In the genomic region with DNA sequence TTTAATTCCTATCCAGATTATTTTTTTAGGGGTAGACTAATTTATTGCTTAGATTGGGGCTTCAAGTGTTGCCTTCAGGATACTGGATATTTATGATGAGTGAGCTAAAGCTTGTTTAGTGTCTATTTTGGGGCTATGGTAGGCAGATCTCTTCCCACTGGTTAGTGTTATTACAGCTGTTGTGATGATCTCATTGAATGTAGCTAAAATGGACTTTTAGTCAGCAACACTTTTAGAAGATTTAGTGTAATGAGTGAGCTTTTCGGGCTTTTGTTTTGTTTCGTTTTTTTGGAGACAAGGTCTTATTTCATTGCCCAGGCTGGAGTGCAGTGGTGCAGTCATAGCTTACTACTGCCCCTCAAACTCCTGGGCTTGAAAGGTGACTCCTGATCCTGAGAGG, we compare ENCODE assay signal across 1 cellular context.
TF ChIP-seq lines count a peak whose summit lies in the region.

No MANE protein-coding gene starts in this region.

TF ChIP-seq in HepG2, 621 proteins besides CTCF, POLR2A, EP300 and RAD21 (continued from another document):
- TF ChIP-seq, protein P1, sequence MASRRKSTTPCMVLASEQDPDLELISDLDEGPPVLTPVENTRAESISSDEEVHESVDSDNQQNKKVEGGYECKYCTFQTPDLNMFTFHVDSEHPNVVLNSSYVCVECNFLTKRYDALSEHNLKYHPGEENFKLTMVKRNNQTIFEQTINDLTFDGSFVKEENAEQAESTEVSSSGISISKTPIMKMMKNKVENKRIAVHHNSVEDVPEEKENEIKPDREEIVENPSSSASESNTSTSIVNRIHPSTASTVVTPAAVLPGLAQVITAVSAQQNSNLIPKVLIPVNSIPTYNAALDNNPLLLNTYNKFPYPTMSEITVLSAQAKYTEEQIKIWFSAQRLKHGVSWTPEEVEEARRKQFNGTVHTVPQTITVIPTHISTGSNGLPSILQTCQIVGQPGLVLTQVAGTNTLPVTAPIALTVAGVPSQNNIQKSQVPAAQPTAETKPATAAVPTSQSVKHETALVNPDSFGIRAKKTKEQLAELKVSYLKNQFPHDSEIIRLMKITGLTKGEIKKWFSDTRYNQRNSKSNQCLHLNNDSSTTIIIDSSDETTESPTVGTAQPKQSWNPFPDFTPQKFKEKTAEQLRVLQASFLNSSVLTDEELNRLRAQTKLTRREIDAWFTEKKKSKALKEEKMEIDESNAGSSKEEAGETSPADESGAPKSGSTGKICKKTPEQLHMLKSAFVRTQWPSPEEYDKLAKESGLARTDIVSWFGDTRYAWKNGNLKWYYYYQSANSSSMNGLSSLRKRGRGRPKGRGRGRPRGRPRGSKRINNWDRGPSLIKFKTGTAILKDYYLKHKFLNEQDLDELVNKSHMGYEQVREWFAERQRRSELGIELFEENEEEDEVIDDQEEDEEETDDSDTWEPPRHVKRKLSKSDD (CRISPR knock-in tag; IDR thresholded peaks at IDR 0.05; ENCODE audit: low read depth): no peak
- TF ChIP-seq MAFG (CRISPR knock-in tag; IDR thresholded peaks at IDR 0.05) (no peak), PHF21A (CRISPR knock-in tag; IDR thresholded peaks at IDR 0.05) (no peak), BORCS8-MEF2B (CRISPR knock-in tag; IDR thresholded peaks at IDR 0.05) (no peak), MEIS1 (CRISPR knock-in tag; IDR thresholded peaks at IDR 0.05; ENCODE audit: borderline replicate concordance) (no peak), ZNF343 (CRISPR knock-in tag; IDR thresholded peaks at IDR 0.05) (no peak), CBFB (CRISPR knock-in tag; IDR thresholded peaks at IDR 0.05) (no peak)
- TF ChIP-seq, protein P2, sequence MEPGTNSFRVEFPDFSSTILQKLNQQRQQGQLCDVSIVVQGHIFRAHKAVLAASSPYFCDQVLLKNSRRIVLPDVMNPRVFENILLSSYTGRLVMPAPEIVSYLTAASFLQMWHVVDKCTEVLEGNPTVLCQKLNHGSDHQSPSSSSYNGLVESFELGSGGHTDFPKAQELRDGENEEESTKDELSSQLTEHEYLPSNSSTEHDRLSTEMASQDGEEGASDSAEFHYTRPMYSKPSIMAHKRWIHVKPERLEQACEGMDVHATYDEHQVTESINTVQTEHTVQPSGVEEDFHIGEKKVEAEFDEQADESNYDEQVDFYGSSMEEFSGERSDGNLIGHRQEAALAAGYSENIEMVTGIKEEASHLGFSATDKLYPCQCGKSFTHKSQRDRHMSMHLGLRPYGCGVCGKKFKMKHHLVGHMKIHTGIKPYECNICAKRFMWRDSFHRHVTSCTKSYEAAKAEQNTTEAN (CRISPR knock-in tag; conservative IDR thresholded peaks at IDR 0.05): no peak
- TF ChIP-seq, protein P3, sequence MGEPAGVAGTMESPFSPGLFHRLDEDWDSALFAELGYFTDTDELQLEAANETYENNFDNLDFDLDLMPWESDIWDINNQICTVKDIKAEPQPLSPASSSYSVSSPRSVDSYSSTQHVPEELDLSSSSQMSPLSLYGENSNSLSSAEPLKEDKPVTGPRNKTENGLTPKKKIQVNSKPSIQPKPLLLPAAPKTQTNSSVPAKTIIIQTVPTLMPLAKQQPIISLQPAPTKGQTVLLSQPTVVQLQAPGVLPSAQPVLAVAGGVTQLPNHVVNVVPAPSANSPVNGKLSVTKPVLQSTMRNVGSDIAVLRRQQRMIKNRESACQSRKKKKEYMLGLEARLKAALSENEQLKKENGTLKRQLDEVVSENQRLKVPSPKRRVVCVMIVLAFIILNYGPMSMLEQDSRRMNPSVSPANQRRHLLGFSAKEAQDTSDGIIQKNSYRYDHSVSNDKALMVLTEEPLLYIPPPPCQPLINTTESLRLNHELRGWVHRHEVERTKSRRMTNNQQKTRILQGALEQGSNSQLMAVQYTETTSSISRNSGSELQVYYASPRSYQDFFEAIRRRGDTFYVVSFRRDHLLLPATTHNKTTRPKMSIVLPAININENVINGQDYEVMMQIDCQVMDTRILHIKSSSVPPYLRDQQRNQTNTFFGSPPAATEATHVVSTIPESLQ (CRISPR knock-in tag; conservative IDR thresholded peaks at IDR 0.05): no peak
